ENCODE assay signal across 22 cellular contexts in the genomic region with DNA sequence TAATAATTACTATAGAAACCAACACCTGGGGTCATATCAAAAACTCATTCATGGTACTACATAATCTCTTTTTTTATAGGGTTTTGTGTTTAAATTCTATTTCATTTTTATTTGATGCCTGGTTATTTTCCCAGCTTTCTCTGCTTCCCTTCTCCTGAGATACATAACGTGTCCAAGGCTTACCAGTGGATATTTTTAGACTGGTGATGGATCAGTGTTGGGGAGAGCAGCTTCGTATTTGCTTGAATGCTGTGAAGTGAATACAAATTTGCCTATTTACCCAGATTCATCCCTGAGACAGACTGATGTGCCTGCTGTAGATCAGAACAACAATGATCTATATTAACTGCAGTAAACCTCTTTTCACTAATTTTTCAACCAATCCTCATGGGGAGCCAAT. TPM values are rescaled to one million over a fixed set of nuclear protein-coding genes. Genes with fewer than 3 reads are reported as not detected.
"Had no signal": no experiment of that assay in that cellular context is flagged by ENCODE, and none has a peak within 500 bp of the region (broad histone marks: within the 10 kb centered on the region; RNA-seq: fewer than 3 reads in every experiment).

No MANE protein-coding gene starts in this region.

- H3K9me3 Mint-ChIP-seq: activated B cell treated with CpG ODN at 0.5 μM for 24 hours; activated CD4-positive, alpha-beta T cell treated with anti-CD3 and anti-CD28 coated beads, Interleukin-2, amount 10 ng/mL, durations not matched to agents 24 days and 14 days; activated naive CD8-positive, alpha-beta T cell treated with anti-CD3 and anti-CD28 coated beads, Interleukin-2, amount 50 U/mL, for 24 hours; dendritic cell treated with granulocyte-macrophage colony-stimulating factor and Interleukin-4, amounts not matched to agents 40 ng/mL and 50 ng/mL, for 4 days; endodermal cell had no signal

- H3K4me3 ChIP-seq: ascending aorta, lung, skin epidermis had no signal

- H3K27me3 ChIP-seq: ascending aorta had no signal

- DNase-seq: activated B cell treated with CpG ODN at 0.5 μM for 24 hours; activated CD4-positive, alpha-beta T cell treated with anti-CD3 and anti-CD28 coated beads, Interleukin-2, amount 10 ng/mL, durations not matched to agents 24 days and 14 days; activated CD8-positive, alpha-beta memory T cell treated with anti-CD3 and anti-CD28 coated beads for 24 hours; activated naive CD8-positive, alpha-beta T cell treated with anti-CD3 and anti-CD28 coated beads, Interleukin-2, amount 50 U/mL, for 24 hours; endodermal cell; head of caudate nucleus; left colon; midbrain; nucleus accumbens; right cardiac atrium; Right ventricle myocardium superior; stimulated activated CD4-positive, alpha-beta T cell treated with anti-CD3 and anti-CD28 coated beads, Interleukin-15, amount 100 ng/mL, for 24 hours; stimulated activated CD4-positive, alpha-beta T cell treated with anti-CD3 and anti-CD28 coated beads, Interleukin-4, amount 100 ng/mL, for 1 hour; stimulated activated naive CD4-positive, alpha-beta T cell treated with Interleukin-2 at 50 U/mL for 16 hours; substantia nigra had no signal

- H3K4me1 ChIP-seq: ascending aorta had no signal

- H3K36me3 ChIP-seq: ascending aorta had no signal

- H3K27ac ChIP-seq: ascending aorta, skin epidermis had no signal

- H3K27ac Mint-ChIP-seq: dendritic cell treated with granulocyte-macrophage colony-stimulating factor and Interleukin-4, amounts not matched to agents 40 ng/mL and 50 ng/mL, for 4 days; endodermal cell; progenitor cell of endocrine pancreas had no signal

- H3K4me3 Mint-ChIP-seq: activated CD4-positive, alpha-beta T cell treated with anti-CD3 and anti-CD28 coated beads, Interleukin-2, amount 10 ng/mL, durations not matched to agents 24 days and 14 days; activated naive CD8-positive, alpha-beta T cell treated with anti-CD3 and anti-CD28 coated beads, Interleukin-2, amount 50 U/mL, for 24 hours; dendritic cell treated with granulocyte-macrophage colony-stimulating factor and Interleukin-4, amounts not matched to agents 40 ng/mL and 50 ng/mL, for 4 days; endodermal cell had no signal

- ATAC-seq: activated naive CD8-positive, alpha-beta T cell treated with anti-CD3 and anti-CD28 coated beads, Interleukin-2, amount 50 U/mL, for 24 hours; left colon; right cardiac atrium; SK-N-SH treated with all-trans-retinoic acid at 6 μM for 48 hours had no signal

- H3K27me3 Mint-ChIP-seq: activated B cell treated with CpG ODN at 0.5 μM for 24 hours; activated CD4-positive, alpha-beta T cell treated with anti-CD3 and anti-CD28 coated beads, Interleukin-2, amount 10 ng/mL, durations not matched to agents 24 days and 14 days; activated naive CD8-positive, alpha-beta T cell treated with anti-CD3 and anti-CD28 coated beads, Interleukin-2, amount 50 U/mL, for 24 hours; progenitor cell of endocrine pancreas had no signal

- H3K9me3 ChIP-seq: ascending aorta had no signal

RNA-seq across cellular contexts. Expression of a gene that starts 43.2 kb away (rescaled TPM):
- total RNA-seq: ascending aorta, bronchial epithelial cell, right cardiac atrium, Right ventricle myocardium superior had no signal
- polyA plus RNA-seq: right cardiac atrium had no signal

RNA-seq across cellular contexts. Expression of a gene that starts 56.0 kb away (rescaled TPM):
- total RNA-seq: bronchial epithelial cell had no signal
